Comparison of ENCODE assay signal across 12 cellular contexts in genomic region chr16:30113031-30113710, GRCh38. TPM values are rescaled to one million over a fixed set of nuclear protein-coding genes. Genes with fewer than 3 reads are reported as not detected.
DNase-seq lines count a peak whose midpoint lies in the region; ATAC-seq, FAIRE-seq and TF ChIP-seq lines count a peak whose summit lies in the region.
"Had no signal": no experiment of that assay in that cellular context is flagged by ENCODE, and none has a peak within 500 bp of the region (broad histone marks: within the 10 kb centered on the region; RNA-seq: fewer than 3 reads in every experiment).

Gene GDPD3, minus strand, starts transcription at chr16:30113537. Its CDS starts 59 bp downstream, at chr16:30113478.

- H3K14ac ChIP-seq in H1 (ENCODE audit: insufficient read length): no peak within 1 kb of the TSS

- POLR2A ChIA-PET in H1 (lab: Charles Lee; ENCODE audit: partially characterized antibody): interaction anchor here (0.9 to 16.3 kb wide), 5 partner anchors 9 to 434 kb away, joined by 4 to 169 read pairs (median 5); partner anchors contain the start of genes TBX6 and YPEL3

- H3K4me3 ChIP-seq in H1 (ENCODE audit: extremely low read depth in 1 of 4, insufficient read depth in 2 of 4, low read depth in 3 of 4, low read length in 4 of 4): peak within 1 kb of the TSS in 1 of 4 experiments; percentile 24; a peak in 2 of 8 replicates
- H3K4me3 ChIP-seq in osteoblast (ENCODE audit: insufficient read depth, low read length): no peak within 1 kb of the TSS
- H3K4me3 ChIP-seq: prostate gland, thoracic aorta had no signal

- peak within 1 kb of the TSS; percentile 12; the same call in 1 of the 2 replicates for H2BK5ac ChIP-seq in H1 (ENCODE audit: low read depth, low read length)

- H4K91ac ChIP-seq in H1 (replicated peaks; ENCODE audit: insufficient read length, low read length): peak within 1 kb of the TSS; percentile 22

- TF ChIP-seq RAD21 in H1 (IDR thresholded peaks at IDR 0.05 in 1 of 2, conservative IDR thresholded peaks at IDR 0.05 in 1 of 2; ENCODE audit: low read depth in 2 of 2, low read length in 2 of 2): no peak

- H3K23me2 ChIP-seq in H1 (ENCODE audit: low read depth, low read length): no peaks in the 10 kb centered on the region

- H2AK5ac ChIP-seq in H1 (ENCODE audit: low read depth, low read length): no peak within 1 kb of the TSS

- no peak within 1 kb of the TSS for H2BK120ac ChIP-seq in H1 (replicated peaks; ENCODE audit: low read depth, low read length)

- no peak for TF ChIP-seq EP300 in H1 (IDR thresholded peaks at IDR 0.05; ENCODE audit: borderline replicate concordance in 1 of 2, low read depth in 2 of 2, low read length in 2 of 2)

- H3K27me3 ChIP-seq in H1 (replicated peaks in 1 of 4; ENCODE audit: control insufficient read depth in 3 of 4, extremely low read depth in 1 of 4, insufficient read depth in 3 of 4, low read length in 3 of 4) (no peaks in the 10 kb centered on the region), osteoblast (ENCODE audit: insufficient read depth, low read length) (no peaks in the 10 kb centered on the region)

- H4K20me1 ChIP-seq in H1 (replicated peaks in 1 of 2; ENCODE audit: control insufficient read depth in 1 of 2, insufficient read depth in 2 of 2, low read length in 2 of 2): peaks cover 2 to 6% of the 10 kb centered on the region in 2 experiments
- peaks cover 4% of the 10 kb centered on the region for H4K20me1 ChIP-seq in osteoblast (ENCODE audit: insufficient read depth, low read length)

- no peak within 1 kb of the TSS for H3K18ac ChIP-seq in H1 (ENCODE audit: extremely low read depth, low read length)

- no peak within 1 kb of the TSS for H3K4ac ChIP-seq in H1 (replicated peaks; ENCODE audit: insufficient read length, low read depth, low read length)

- TF ChIP-seq POLR2A in H1 (IDR thresholded peaks at IDR 0.05; ENCODE audit: control extremely low read depth in 1 of 2, low read depth in 2 of 2, low read length in 2 of 2): peak in 1 of 2 experiments; percentile 22; a peak in 1 of 3 replicates

- CTCF ChIA-PET in H1 (lab: Charles Lee; ENCODE audit: partially characterized antibody): interaction anchor here (0.6 to 6.7 kb wide), 19 partner anchors 8 to 523 kb away, joined by 3 to 90 read pairs (median 7); partner anchors contain the start of genes ALDOA, MAPK3 and TBX6

- DNase-seq in COLO668 (lab: John Stamatoyannopoulos, UW; ENCODE audit: unreplicated experiment): peak; percentile 28
- peak; percentile 50 for DNase-seq in NCI-H2196 (lab: John Stamatoyannopoulos, UW; ENCODE audit: unreplicated experiment)
- DNase-seq in H1 (ENCODE audit: low read depth in 1 of 2, low spot score in 2 of 2): peak in 1 of 2 experiments; percentile 55
- DNase-seq in osteoblast (ENCODE audit: insufficient read length, low spot score, missing footprints): peak; percentile 86
- no peak for DNase-seq in NCI-H128 (lab: John Stamatoyannopoulos, UW; ENCODE audit: unreplicated experiment)
- DNase-seq: activated gamma-delta T cell, foreskin melanocyte had no signal

- peaks cover 0 to 12% (median 6%) of the 10 kb centered on the region in 4 experiments; a peak in 5 of 7 replicates for H3K4me1 ChIP-seq in H1 (replicated peaks in 1 of 4; ENCODE audit: control insufficient read depth in 3 of 4, insufficient read depth in 4 of 4, low read length in 3 of 4)
- H3K4me1 ChIP-seq in osteoblast (ENCODE audit: insufficient read depth, low read length): peaks cover 6% of the 10 kb centered on the region
- H3K4me1 ChIP-seq: prostate gland had no signal

- no peak within 1 kb of the TSS for H4K5ac ChIP-seq in H1 (ENCODE audit: insufficient read length, low read depth, low read length)

- ATAC-seq in GM21529 (IDR thresholded peaks at IDR 0.05; ENCODE audit: unreplicated experiment): no peak
- ATAC-seq in GM19452 (IDR thresholded peaks at IDR 0.05; ENCODE audit: unreplicated experiment): no peak
- no peak for ATAC-seq in HG03469 (IDR thresholded peaks at IDR 0.05; ENCODE audit: unreplicated experiment)

- H3K27ac ChIP-seq in H1 (ENCODE audit: low read depth, low read length) (no peak within 1 kb of the TSS), osteoblast (ENCODE audit: low read depth, low read length) (no peak within 1 kb of the TSS)
- H3K27ac ChIP-seq: prostate gland, thoracic aorta had no signal

- H3K9me3 ChIP-seq in H1 (ENCODE audit: insufficient read depth in 2 of 2, low read depth in 1 of 2, low read length in 1 of 2) (no peaks in the 10 kb centered on the region), osteoblast (ENCODE audit: low read depth, low read length) (no peaks in the 10 kb centered on the region)
- H3K9me3 ChIP-seq: prostate gland, thoracic aorta had no signal

- no peak within 1 kb of the TSS for H3K56ac ChIP-seq in H1 (replicated peaks; ENCODE audit: insufficient read length, low read depth, low read length)

- H3K23ac ChIP-seq in H1 (ENCODE audit: insufficient read length): no peak within 1 kb of the TSS

- H3K79me2 ChIP-seq in H1 (ENCODE audit: control insufficient read depth in 1 of 2, insufficient read depth in 2 of 2, low read length in 2 of 2) (no peaks in the 10 kb centered on the region), osteoblast (ENCODE audit: insufficient read depth, low read length) (no peaks in the 10 kb centered on the region)

- peak within 1 kb of the TSS; percentile 14; the same call in 1 of the 2 replicates for H4K8ac ChIP-seq in H1 (ENCODE audit: extremely low read depth, insufficient read depth, low read length)

- H3K9ac ChIP-seq in H1 (replicated peaks in 1 of 4; ENCODE audit: extremely low read depth in 1 of 4, low read depth in 3 of 4, low read length in 3 of 4): peak within 1 kb of the TSS in 1 of 4 experiments; percentile 10; a peak in 3 of 7 replicates

- 0 out of 2 replicates have a peak within 1 kb of the TSS, but pooled peaks have one; percentile 29 for H2BK15ac ChIP-seq in H1 (ENCODE audit: low read length)

- FAIRE-seq in H1 (lab: Jason Lieb, UNC): no peak

- no peak within 1 kb of the TSS; the same call in 1 of the 2 replicates for H2BK12ac ChIP-seq in H1 (ENCODE audit: low read depth, low read length)

- H2AFZ ChIP-seq in H1 (ENCODE audit: low read length): no peak within 1 kb of the TSS
- no peak within 1 kb of the TSS for H2AFZ ChIP-seq in osteoblast (ENCODE audit: low read length)

- no peaks in the 10 kb centered on the region for H3K79me1 ChIP-seq in H1 (ENCODE audit: low read depth, low read length)

- H3K4me2 ChIP-seq in H1 (ENCODE audit: insufficient read depth in 1 of 2, low read depth in 2 of 2, low read length in 2 of 2) (peak within 1 kb of the TSS in 1 of 2 experiments; percentile 50; a peak in 2 of 4 replicates), osteoblast (ENCODE audit: insufficient read depth, low read length) (no peak within 1 kb of the TSS)

- 0 out of 2 replicates have a peak within 1 kb of the TSS, but pooled peaks have one; percentile 48 for H2BK20ac ChIP-seq in H1 (ENCODE audit: low read length)

- TF ChIP-seq CTCF in H1 (IDR thresholded peaks at IDR 0.05; ENCODE audit: control extremely low read depth in 1 of 3, insufficient read depth in 1 of 3, low read depth in 1 of 3, low read length in 3 of 3): no peak
- TF ChIP-seq CTCF in osteoblast (IDR thresholded peaks at IDR 0.05; ENCODE audit: extremely low read depth, low read depth, low read length): no peak

- 0 out of 8 replicates have a peak, but pooled peaks cover 0 to under 1% (median 0%) of the 10 kb centered on the region in 4 experiments for H3K36me3 ChIP-seq in H1 (ENCODE audit: control insufficient read depth in 2 of 4, insufficient read depth in 4 of 4, low read length in 3 of 4)
- peaks cover 50% of the 10 kb centered on the region for H3K36me3 ChIP-seq in osteoblast (ENCODE audit: insufficient read depth, low read length)

- WGBS in H1 (ENCODE audit: extremely low coverage in 1 of 2, insufficient coverage in 1 of 2, insufficient read length in 1 of 2, insufficient replicate concordance in 2 of 2, low coverage in 1 of 2, low lambda C conversion rate in 2 of 2, missing lambda C conversion rate in 1 of 2), 2 experiments: 85% methylated on average over 19 of the region's 20 CpGs; no CpG with 5 or more reads in 1 of the 2 experiments

TF ChIP-seq in H1, 55 proteins besides CTCF, POLR2A, EP300 and RAD21:
- peak; percentile 22 for TF ChIP-seq POLR2AphosphoS5 (IDR thresholded peaks at IDR 0.05; ENCODE audit: low read depth, low read length)
- TF ChIP-seq MAFK (IDR thresholded peaks at IDR 0.05; ENCODE audit: low read depth, low read length): no peak
- TF ChIP-seq SP1 (IDR thresholded peaks at IDR 0.05; ENCODE audit: low read depth, low read length): no peak
- TF ChIP-seq BRCA1 (IDR thresholded peaks at IDR 0.05; ENCODE audit: low read depth, low read length): no peak
- TF ChIP-seq CHD1 (IDR thresholded peaks at IDR 0.05; ENCODE audit: low read depth, low read length): no peak
- no peak for TF ChIP-seq SP2 (IDR thresholded peaks at IDR 0.05; ENCODE audit: low read length)
- TF ChIP-seq SUZ12 (IDR thresholded peaks at IDR 0.05; ENCODE audit: low read length): no peak
- no peak for TF ChIP-seq ASH2L (IDR thresholded peaks at IDR 0.05; ENCODE audit: low read length)
- TF ChIP-seq KDM1A (IDR thresholded peaks at IDR 0.05; ENCODE audit: borderline replicate concordance, low read length): 0 out of 2 replicates have a peak, but pooled peaks have one; percentile 91
- TF ChIP-seq TBP (IDR thresholded peaks at IDR 0.05; ENCODE audit: low read depth, low read length): no peak

RNA-seq across cellular contexts. Expression of gene GDPD3, which starts in this region (rescaled TPM):
- 1.5 TPM in 1 of 2 replicates, not detected in the other for total RNA-seq in H1 (2021; fragmentation: NEBNext Ultra II Directional; extraction: Animal tissue kit (Norgen Biotek cat#: 25700))
- 0.20 and 0.30 TPM in 2 replicates for polyA plus RNA-seq in H1 (2011; rRNA removed)
- 0.35 TPM for polyA plus RNA-seq in H1 (2011; cell fraction: cytosol; rRNA removed)
- 1.7 TPM for polyA plus RNA-seq in H1 (2011; cell fraction: nucleus; rRNA removed)
- polyA plus RNA-seq in H1 (2012, experiment 1 of 2): 1.9 to 4.0 TPM (median 2.5 TPM) in 4 replicates
- 0.29 TPM for polyA plus RNA-seq in H1 (2012, experiment 2 of 2)
- polyA plus RNA-seq in H1 (2013, experiment 1 of 2): 1.3 TPM
- polyA plus RNA-seq in H1 (2013, experiment 2 of 2): 1.7 TPM
- polyA minus RNA-seq in H1 (2011; rRNA and poly(A)+ RNA removed): not detected in 2 replicates
- polyA minus RNA-seq in H1 (2011; cell fraction: cytosol; rRNA and poly(A)+ RNA removed): not detected
- polyA minus RNA-seq in H1 (2011; cell fraction: nucleus; rRNA and poly(A)+ RNA removed): not detected
- total RNA-seq in osteoblast: 0.36 and 0.88 TPM in 2 replicates

Comparison
In these comparisons a context has a peak if more than half of its experiments do, and no peak if none do; other contexts are left out.
1. Peak in DNase-seq in osteoblast; RNA of the gene not detected or under 1 TPM.